Comparison of ENCODE assay signal across 15 cellular contexts in genomic region chr6:170293881-170294755, GRCh38. TPM values are rescaled to one million over a fixed set of nuclear protein-coding genes. Genes with fewer than 3 reads are reported as not detected.
DNase-seq lines count a peak whose midpoint lies in the region; ATAC-seq and FAIRE-seq lines count a peak whose summit lies in the region.
"Had no signal": no experiment of that assay in that cellular context is flagged by ENCODE, and none has a peak within 500 bp of the region (broad histone marks: within the 10 kb centered on the region; RNA-seq: fewer than 3 reads in every experiment).

No MANE protein-coding gene starts in this region.

- peak overlapping the region; percentile 25 for H3K4me3 Mint-ChIP-seq in activated naive CD8-positive, alpha-beta T cell
- no peak overlapping the region for H3K4me3 Mint-ChIP-seq in activated naive CD8-positive, alpha-beta T cell treated with anti-CD3 and anti-CD28 coated beads, Interleukin-2, amount 50 U/mL, for 24 hours

- H3K9ac ChIP-seq in iPS-20b (ENCODE audit: low read depth, low read length) (no peak overlapping the region; the same call in 1 of the 2 replicates), trophoblast cell (ENCODE audit: low read length) (no peak overlapping the region)
- H3K9ac ChIP-seq: BLaER1 treated with 17β-estradiol and CSF1 and Interleukin-3, amounts not matched to agents 10 nM and 100 nM; GM23248 had no signal

- no peak overlapping the region for H3K27ac Mint-ChIP-seq in activated naive CD8-positive, alpha-beta T cell
- no peak overlapping the region for H3K27ac Mint-ChIP-seq in activated naive CD8-positive, alpha-beta T cell treated with anti-CD3 and anti-CD28 coated beads, Interleukin-2, amount 50 U/mL, for 24 hours

- H3K9me3 ChIP-seq in iPS-20b (ENCODE audit: insufficient read depth, low read depth, low read length) (no peaks in the 10 kb centered on the region), trophoblast cell (ENCODE audit: insufficient read depth, low read depth, low read length) (peaks cover 16% of the 10 kb centered on the region)
- H3K9me3 ChIP-seq: BLaER1 treated with 17β-estradiol and CSF1 and Interleukin-3, amounts not matched to agents 10 nM and 100 nM; body of pancreas; pancreas had no signal

- peaks cover 16% of the 10 kb centered on the region for H3K27me3 Mint-ChIP-seq in activated naive CD8-positive, alpha-beta T cell
- H3K27me3 Mint-ChIP-seq in activated naive CD8-positive, alpha-beta T cell treated with anti-CD3 and anti-CD28 coated beads, Interleukin-2, amount 50 U/mL, for 24 hours, result peaks cover 60% of the 10 kb centered on the region

- ATAC-seq in activated naive CD8-positive, alpha-beta T cell treated with anti-CD3 and anti-CD28 coated beads, Interleukin-2, amount 50 U/mL, for 24 hours, result no peak
- ATAC-seq: body of pancreas, pancreas had no signal

- H3K4me1 Mint-ChIP-seq in activated naive CD8-positive, alpha-beta T cell (ENCODE audit: low read depth), result peaks cover 35% of the 10 kb centered on the region
- H3K4me1 Mint-ChIP-seq in activated naive CD8-positive, alpha-beta T cell treated with anti-CD3 and anti-CD28 coated beads, Interleukin-2, amount 50 U/mL, for 24 hours, result peaks cover 40% of the 10 kb centered on the region

- no peak overlapping the region for H2AFZ ChIP-seq in trophoblast cell (ENCODE audit: insufficient read depth, low read length, poor library complexity)

- no peak overlapping the region for H2BK120ac ChIP-seq in trophoblast cell (ENCODE audit: insufficient read depth, low read length, poor library complexity)

- H3K27ac ChIP-seq in iPS-20b (ENCODE audit: low read length) (no peak overlapping the region), temporal lobe (ENCODE audit: low read depth, low read length) (peak overlapping the region; percentile 36), trophoblast cell (ENCODE audit: low read depth, low read length) (no peak overlapping the region)
- H3K27ac ChIP-seq: BLaER1 treated with 17β-estradiol and CSF1 and Interleukin-3, amounts not matched to agents 10 nM and 100 nM; body of pancreas; GM23248; pancreas had no signal

- H3K36me3 ChIP-seq in iPS-20b (ENCODE audit: insufficient read depth, low read depth, low read length) (no peaks in the 10 kb centered on the region), trophoblast cell (ENCODE audit: control insufficient read depth in 1 of 2, insufficient read depth in 2 of 2, low read length in 2 of 2) (no peaks in the 10 kb centered on the region)
- H3K36me3 ChIP-seq: pancreas had no signal

- H3K14ac ChIP-seq in trophoblast cell (ENCODE audit: low read length), result no peak overlapping the region

- no peak overlapping the region for H4K12ac ChIP-seq in trophoblast cell (ENCODE audit: low read depth, low read length)

- H3K23ac ChIP-seq in trophoblast cell (ENCODE audit: low read length), result no peak overlapping the region

- no peak for FAIRE-seq in HTR-8/SVneo (lab: Jason Lieb, UNC)
- FAIRE-seq: pancreas had no signal

- H3K27me3 ChIP-seq in iPS-20b (ENCODE audit: insufficient read depth, low read length) (peaks cover 87% of the 10 kb centered on the region), trophoblast cell (ENCODE audit: insufficient read depth, low read length) (peaks cover 86% of the 10 kb centered on the region)
- H3K27me3 ChIP-seq: pancreas had no signal

- peaks cover 3% of the 10 kb centered on the region for H3K79me1 ChIP-seq in trophoblast cell (ENCODE audit: low read length)

- no peak overlapping the region for H4K8ac ChIP-seq in trophoblast cell (ENCODE audit: low read depth, low read length)

- H3K4me1 ChIP-seq in iPS-20b (ENCODE audit: insufficient read depth, low read length) (peaks cover 45% of the 10 kb centered on the region), trophoblast cell (ENCODE audit: control insufficient read depth in 1 of 2, insufficient read depth in 2 of 2, low read length in 2 of 2) (peaks cover 9 to 38% of the 10 kb centered on the region in 2 experiments)

- no peak overlapping the region for H3K18ac ChIP-seq in trophoblast cell (ENCODE audit: low read length)

- H2BK5ac ChIP-seq in trophoblast cell (ENCODE audit: low read depth, low read length, poor library complexity), result no peak overlapping the region

- no peak overlapping the region for H2AK5ac ChIP-seq in trophoblast cell (ENCODE audit: low read length)

- no peak overlapping the region for H3K4ac ChIP-seq in trophoblast cell (ENCODE audit: low read depth, low read length)

- no CpG with 5 or more reads among the region's 12 CpGs for WGBS in trophoblast cell (ENCODE audit: extremely low coverage, insufficient coverage, insufficient read length)

- no peak overlapping the region for H2BK12ac ChIP-seq in trophoblast cell (ENCODE audit: low read length)

- no peak for DNase-seq in activated naive CD8-positive, alpha-beta T cell treated with anti-CD3 and anti-CD28 coated beads, Interleukin-2, amount 50 U/mL, for 24 hours
- DNase-seq in NCI-H524 treated with DMSO at 0.1 percent for 48 hours (lab: John Stamatoyannopoulos, UW) (peak; percentile 34), HTR-8/SVneo (ENCODE audit: insufficient read length, low spot score) (no peak), SIG-M5 treated with dmso at 0.1 percent for 504 hours (lab: John Stamatoyannopoulos, UW; ENCODE audit: unreplicated experiment) (no peak), trophoblast cell (no peak)
- DNase-seq: body of pancreas, GM23248, KBM-7, NCI-H774, pancreas, SW 1271 had no signal

- no peaks in the 10 kb centered on the region for H3K9me3 Mint-ChIP-seq in activated naive CD8-positive, alpha-beta T cell (ENCODE audit: low read depth)
- H3K9me3 Mint-ChIP-seq in activated naive CD8-positive, alpha-beta T cell treated with anti-CD3 and anti-CD28 coated beads, Interleukin-2, amount 50 U/mL, for 24 hours, result no peaks in the 10 kb centered on the region

- no peaks in the 10 kb centered on the region for H3K36me3 Mint-ChIP-seq in activated naive CD8-positive, alpha-beta T cell
- no peaks in the 10 kb centered on the region for H3K36me3 Mint-ChIP-seq in activated naive CD8-positive, alpha-beta T cell treated with anti-CD3 and anti-CD28 coated beads, Interleukin-2, amount 50 U/mL, for 24 hours (ENCODE audit: low read depth)

- peak overlapping the region; percentile 72; the same call in 1 of the 2 replicates for H3K4me3 ChIP-seq in iPS-20b (ENCODE audit: low read length)
- H3K4me3 ChIP-seq in trophoblast cell (ENCODE audit: low read depth, low read length), result no peak overlapping the region
- H3K4me3 ChIP-seq: body of pancreas had no signal

- H3K79me2 ChIP-seq in trophoblast cell (ENCODE audit: control insufficient read depth, insufficient read depth, low read length, poor library complexity), result no peaks in the 10 kb centered on the region

- H3K4me2 ChIP-seq in trophoblast cell (ENCODE audit: low read length), result no peak overlapping the region

- H4K91ac ChIP-seq in trophoblast cell (ENCODE audit: low read depth, low read length), result no peak overlapping the region

RNA-seq across cellular contexts. Expression of gene DLL1, which starts 3.2 kb away (rescaled TPM):
- total RNA-seq in temporal lobe, result 9.1 TPM
- 5.2 and 5.8 TPM in 2 replicates for polyA plus RNA-seq in trophoblast cell (2013)

RNA-seq across cellular contexts. Expression of gene FAM120B, which starts 12.4 kb away (rescaled TPM):
- total RNA-seq in temporal lobe, result 36.4 TPM
- polyA plus RNA-seq in trophoblast cell (2013), result 17.9 and 18.0 TPM in 2 replicates
